2 cellular contexts compared by ENCODE assay signal in genomic region chr12:128843538-128843937, GRCh38.
TF ChIP-seq lines count a peak whose summit lies in the region.

No MANE protein-coding gene starts in this region.

TF ChIP-seq in GM12891, 5 proteins besides CTCF, POLR2A, EP300 and RAD21:
- TF ChIP-seq TAF1 (IDR thresholded peaks at IDR 0.05; ENCODE audit: low read depth, low read length) (no peak), SPI1 (IDR thresholded peaks at IDR 0.05; ENCODE audit: low read depth, low read length) (no peak), PAX5 (IDR thresholded peaks at IDR 0.05; ENCODE audit: insufficient read depth, low read length, severe bottlenecking) (no peak), POU2F2 (IDR thresholded peaks at IDR 0.05; ENCODE audit: low read depth, low read length) (no peak), POLR2AphosphoS5 (IDR thresholded peaks at IDR 0.05; ENCODE audit: low read depth, low read length) (no peak)

TF ChIP-seq in GM12878, 131 proteins besides CTCF, POLR2A, EP300 and RAD21:
- no peak for TF ChIP-seq NRF1 (conservative IDR thresholded peaks at IDR 0.05; ENCODE audit: low read depth, low read length)
- TF ChIP-seq ZBTB33 (IDR thresholded peaks at IDR 0.05), result no peak
- TF ChIP-seq ZNF622 (IDR thresholded peaks at IDR 0.05), result no peak
- TF ChIP-seq ATF7 (IDR thresholded peaks at IDR 0.05; ENCODE audit: low read depth), result no peak
- no peak for TF ChIP-seq SREBF1 (IDR thresholded peaks at IDR 0.05; ENCODE audit: low read length)
- no peak for TF ChIP-seq MXI1 (IDR thresholded peaks at IDR 0.05; ENCODE audit: low read depth, low read length)
- no peak for TF ChIP-seq TCF7 (IDR thresholded peaks at IDR 0.05; ENCODE audit: borderline replicate concordance)
- no peak for TF ChIP-seq USF2 (IDR thresholded peaks at IDR 0.05; ENCODE audit: borderline replicate concordance, low read depth, low read length)
- no peak for TF ChIP-seq MAX (IDR thresholded peaks at IDR 0.05; ENCODE audit: low read depth, low read length)
- no peak for TF ChIP-seq RFX5 (IDR thresholded peaks at IDR 0.05; ENCODE audit: low read depth, low read length)
- TF ChIP-seq ATF3 (IDR thresholded peaks at IDR 0.05; ENCODE audit: borderline replicate concordance, extremely low read depth, low read depth, low read length), result no peak
- no peak for TF ChIP-seq SIN3A (IDR thresholded peaks at IDR 0.05; ENCODE audit: low read depth, low read length)
- TF ChIP-seq SMAD5 (IDR thresholded peaks at IDR 0.05; ENCODE audit: low read depth), result no peak
TF ChIP-seq in GM12878: peak in this region for 0.
